Comparison of ENCODE assay signal across 23 cellular contexts in the genomic region with DNA sequence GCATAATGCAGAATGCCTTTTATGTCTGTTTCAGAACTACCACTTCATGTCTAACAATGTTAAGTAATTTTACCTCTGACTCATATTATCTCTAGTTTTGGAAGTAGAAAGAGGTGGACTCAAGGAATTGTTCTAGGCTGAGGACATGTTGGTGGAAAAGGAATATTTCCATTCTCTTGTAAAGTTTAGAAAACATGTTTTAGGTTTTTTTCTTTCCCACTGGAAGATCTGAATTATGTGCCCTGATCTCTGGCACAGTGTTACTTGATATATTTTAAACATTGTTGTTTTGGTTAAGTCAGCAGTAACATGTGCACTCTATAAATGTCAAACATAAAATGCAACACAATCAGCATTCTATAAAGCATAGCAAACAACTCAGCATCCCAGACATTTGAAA.
DNase-seq lines count a peak whose midpoint lies in the region; TF ChIP-seq lines count a peak whose summit lies in the region.
"Had no signal": no experiment of that assay in that cellular context is flagged by ENCODE, and none has a peak within 500 bp of the region (broad histone marks: within the 10 kb centered on the region; RNA-seq: fewer than 3 reads in every experiment).

No MANE protein-coding gene starts in this region.

- DNase-seq in adipocyte (ENCODE audit: low read depth) = peak; percentile 57
- peak; percentile 18 for DNase-seq in fibroblast of the aortic adventitia (ENCODE audit: low read depth)
- peak; percentile 38 for DNase-seq in superior temporal gyrus (ENCODE audit: extremely low spot score)
- no peak for DNase-seq in RPMI8226
- no peak for DNase-seq in H9
- no peak for DNase-seq in amygdala (lab: John Stamatoyannopoulos, UW)
- DNase-seq: C1 segment of cervical spinal cord; Caco-2; CD4-positive, alpha-beta memory T cell; GOT3; HCEC 1CT; Karpas-422; NCI-H1092; NCI-H1417 treated with DMSO at 0.1 percent for 48 hours; NCI-H187; NCI-H2081 treated with DMSO at 0.1 percent for 48 hours; NCI-H2171; NCI-H226; NCI-H510A; Peyer's patch; SK-N-SH had no signal

- H3K9ac ChIP-seq in adipocyte (ENCODE audit: low read length) = no peak overlapping the region
- H3K9ac ChIP-seq in H9 (ENCODE audit: extremely low read depth, insufficient read length, low read length) = no peak overlapping the region
- H3K9ac ChIP-seq: SK-N-SH had no signal

- H3K36me3 Mint-ChIP-seq in nephron (ENCODE audit: low read depth) (no peaks in the 10 kb centered on the region), H9 (ENCODE audit: insufficient read depth in 1 of 3, low read depth in 3 of 3) (no peaks in the 10 kb centered on the region)
- H3K36me3 Mint-ChIP-seq: CD4-positive, alpha-beta memory T cell had no signal

- no peaks in the 10 kb centered on the region for H3K79me2 ChIP-seq in H9 (ENCODE audit: insufficient read depth, low read length)

- H3K4me1 ChIP-seq in adipocyte (ENCODE audit: control insufficient read depth, insufficient read depth, low read length) = peaks cover 11% of the 10 kb centered on the region
- H3K4me1 ChIP-seq in H9 (ENCODE audit: insufficient read depth, low read length) = peaks cover 6% of the 10 kb centered on the region; the same call in 1 of the 2 replicates

- H3K4me1 Mint-ChIP-seq in nephron (peaks cover 25% of the 10 kb centered on the region), H9 (peaks cover 32 to 37% of the 10 kb centered on the region in 2 experiments)
- H3K4me1 Mint-ChIP-seq: CD4-positive, alpha-beta memory T cell had no signal

- H4K91ac ChIP-seq in H9 (ENCODE audit: insufficient read length, low read depth, low read length) = no peak overlapping the region

- TF ChIP-seq CTCF in fibroblast of the aortic adventitia (IDR thresholded peaks at IDR 0.05; ENCODE audit: insufficient read depth, low read length) (no peak), nephron (IDR thresholded peaks at IDR 0.05; ENCODE audit: unreplicated experiment in 3 of 3) (no peak), H9 (conservative IDR thresholded peaks at IDR 0.05) (no peak)

- H4K8ac ChIP-seq in H9 (replicated peaks; ENCODE audit: insufficient read length, low read depth, low read length) = no peak overlapping the region

- no peak overlapping the region for H3K14ac ChIP-seq in H9 (ENCODE audit: insufficient read depth, low read length)

- no peaks in the 10 kb centered on the region for H3K23me2 ChIP-seq in H9 (ENCODE audit: insufficient read length, low read depth, low read length, poor library complexity, severe bottlenecking)

- H2BK120ac ChIP-seq in H9 (ENCODE audit: low read depth, low read length, poor library complexity, severe bottlenecking) = no peak overlapping the region

- no peak overlapping the region for H3K23ac ChIP-seq in H9 (ENCODE audit: insufficient read length, low read depth, low read length)

- H3K27me3 ChIP-seq in adipocyte (replicated peaks; ENCODE audit: control insufficient read depth, insufficient read depth, low read length) = no peaks in the 10 kb centered on the region
- no peaks in the 10 kb centered on the region for H3K27me3 ChIP-seq in H9 (ENCODE audit: insufficient read depth, low read length)
- H3K27me3 ChIP-seq: Peyer's patch had no signal

- H3K27ac Mint-ChIP-seq in nephron (peak overlapping the region; percentile 47 to 52 (median 51)), H9 (no peak overlapping the region)
- H3K27ac Mint-ChIP-seq: CD4-positive, alpha-beta memory T cell had no signal

- no peak overlapping the region for H3K18ac ChIP-seq in H9 (ENCODE audit: insufficient read length, low read depth, low read length)

- H3K79me1 ChIP-seq in H9 (ENCODE audit: insufficient read depth, low read depth, low read length, poor library complexity, severe bottlenecking) = no peaks in the 10 kb centered on the region

- H3K9me3 ChIP-seq in adipocyte (ENCODE audit: control insufficient read depth, low read length) = no peaks in the 10 kb centered on the region
- H3K9me3 ChIP-seq in H9 (ENCODE audit: control insufficient read depth, low read depth, low read length) = no peaks in the 10 kb centered on the region
- H3K9me3 ChIP-seq: Caco-2, Peyer's patch, SK-N-SH had no signal

- H2BK20ac ChIP-seq in H9 (ENCODE audit: low read depth, low read length, poor library complexity, severe bottlenecking) = no peak overlapping the region

- H2AFZ ChIP-seq in H9 (ENCODE audit: low read length) = no peak overlapping the region

- no peak overlapping the region for H2AK5ac ChIP-seq in H9 (ENCODE audit: insufficient read length, low read length)

- H3K9me3 Mint-ChIP-seq in nephron (no peaks in the 10 kb centered on the region), H9 (no peaks in the 10 kb centered on the region)
- H3K9me3 Mint-ChIP-seq: CD4-positive, alpha-beta memory T cell had no signal

- no peaks in the 10 kb centered on the region for H4K20me1 ChIP-seq in H9 (ENCODE audit: control insufficient read depth, insufficient read depth, insufficient read length)

- no peak overlapping the region for H2BK15ac ChIP-seq in H9 (ENCODE audit: low read depth, low read length)

- H3K4me3 ChIP-seq in adipocyte (ENCODE audit: low read length) (no peak overlapping the region), fibroblast of the aortic adventitia (ENCODE audit: low read depth, low read length) (no peak overlapping the region)
- H3K4me3 ChIP-seq: Peyer's patch had no signal

- no peak overlapping the region for H3K56ac ChIP-seq in H9 (ENCODE audit: insufficient read length, low read depth, low read length)

- H3K4me2 ChIP-seq in H9 (ENCODE audit: insufficient read depth, insufficient read length, low read length) = no peak overlapping the region
- H3K4me2 ChIP-seq: SK-N-SH had no signal

- H3K27me3 Mint-ChIP-seq in nephron (ENCODE audit: low read depth) (no peaks in the 10 kb centered on the region), H9 (ENCODE audit: low read depth) (no peaks in the 10 kb centered on the region)

- no peak overlapping the region for H4K5ac ChIP-seq in H9 (ENCODE audit: insufficient read length, low read depth, low read length)

- H3K4me3 Mint-ChIP-seq in nephron (no peak overlapping the region), H9 (no peak overlapping the region)
- H3K4me3 Mint-ChIP-seq: CD4-positive, alpha-beta memory T cell had no signal

- H3K27ac ChIP-seq in H9 (ENCODE audit: insufficient read length, low read depth, low read length) = no peak overlapping the region
- H3K27ac ChIP-seq: HL-60, Peyer's patch had no signal

- H3K4ac ChIP-seq in H9 (ENCODE audit: low read depth, low read length) = no peak overlapping the region

- no peak overlapping the region for H3T11ph ChIP-seq in H9 (ENCODE audit: low read length)

- H2BK5ac ChIP-seq in H9 (ENCODE audit: insufficient read length, low read length) = no peak overlapping the region

- no peak overlapping the region for H2BK12ac ChIP-seq in H9 (ENCODE audit: insufficient read length, low read depth, low read length)

- no peaks in the 10 kb centered on the region for H3K36me3 ChIP-seq in adipocyte (ENCODE audit: control insufficient read depth, insufficient read depth, low read length, severe bottlenecking)
- H3K36me3 ChIP-seq: Peyer's patch had no signal

Comparison
In these comparisons a context has a peak if more than half of its experiments do, and no peak if none do; other contexts are left out.
1. DNase-seq: peak in adipocyte (single experiment), fibroblast of the aortic adventitia (single experiment) and superior temporal gyrus (single experiment); none in RPMI8226 (single experiment), H9 (single experiment) and amygdala (0 of 56).
2. H3K27ac Mint-ChIP-seq: peak in nephron (3 of 3); none in H9 (0 of 3).